Comparison of ENCODE assay signal across 8 cellular contexts in genomic region chrX:57591284-57592158, GRCh38. TPM values are rescaled to one million over a fixed set of nuclear protein-coding genes. Genes with fewer than 3 reads are reported as not detected.
DNase-seq lines count a peak whose midpoint lies in the region; ATAC-seq and TF ChIP-seq lines count a peak whose summit lies in the region.
"Not testable (repeated sequence)": the region's sequence is repeated elsewhere in the genome, so short reads cannot be mapped to it uniquely, and the experiment has no call there.

Gene ZXDB, plus strand, starts transcription at chrX:57592011. Its CDS starts 38 bp downstream, at chrX:57592049.

- ATAC-seq in GM21360 (IDR thresholded peaks at IDR 0.05; ENCODE audit: unreplicated experiment): peak; percentile 52
- ATAC-seq in HG03159 (IDR thresholded peaks at IDR 0.05; ENCODE audit: unreplicated experiment): peak; percentile 51
- peak; percentile 49 to 55 for ATAC-seq in activated T-cell treated with anti-CD3 and anti-CD28 coated beads, Interleukin-2, amount 50 U/mL, for 72 hours (replicated peaks in 1 of 2)

- not testable (repeated sequence) for H3K9me3 Mint-ChIP-seq in activated T-cell treated with anti-CD3 and anti-CD28 coated beads, Interleukin-2, amount 50 U/mL, for 72 hours

- peak; percentile 16 for DNase-seq in D341Med (ENCODE audit: low spot score)
- peak; percentile 2 to 25 for DNase-seq in NCI-H524 (lab: John Stamatoyannopoulos, UW)
- DNase-seq in activated T-cell treated with anti-CD3 and anti-CD28 coated beads, Interleukin-2, amount 50 U/mL, for 72 hours: peak in 1 of 2 donors; percentile 3
- peak; percentile 29 to 32 for DNase-seq in erythroblast (lab: John Stamatoyannopoulos, UW)
- peak; percentile 18 to 54 for DNase-seq in lung microvascular endothelial cell (ENCODE audit: low read depth in 2 of 2)
- peak; percentile 12 for DNase-seq in stimulated activated CD4-positive, alpha-beta T cell treated with anti-CD3 and anti-CD28 coated beads, Interleukin-4, amount 100 ng/mL, for 24 hours

- H3K4me1 Mint-ChIP-seq in activated T-cell treated with anti-CD3 and anti-CD28 coated beads, Interleukin-2, amount 50 U/mL, for 72 hours (ENCODE audit: low read depth): peaks cover 28% of the 10 kb centered on the region

- not testable (repeated sequence) for TF ChIP-seq POLR2A in erythroblast (IDR thresholded peaks at IDR 0.05; ENCODE audit: low read length)

- H3K27ac Mint-ChIP-seq in activated T-cell treated with anti-CD3 and anti-CD28 coated beads, Interleukin-2, amount 50 U/mL, for 72 hours: peak within 1 kb of the TSS; percentile 98

- H3K4me3 Mint-ChIP-seq in activated T-cell treated with anti-CD3 and anti-CD28 coated beads, Interleukin-2, amount 50 U/mL, for 72 hours: peak within 1 kb of the TSS; percentile 79 to 92

- not testable (repeated sequence) for H3K27me3 Mint-ChIP-seq in activated T-cell treated with anti-CD3 and anti-CD28 coated beads, Interleukin-2, amount 50 U/mL, for 72 hours (ENCODE audit: low read depth)

- H3K36me3 Mint-ChIP-seq in activated T-cell treated with anti-CD3 and anti-CD28 coated beads, Interleukin-2, amount 50 U/mL, for 72 hours (ENCODE audit: insufficient read depth in 2 of 2): not testable (repeated sequence)

RNA-seq across cellular contexts. Expression of gene ZXDB, which starts in this region (rescaled TPM):
- total RNA-seq in activated T-cell treated with anti-CD3 and anti-CD28 coated beads, Interleukin-2, amount 50 U/mL, for 72 hours: 1 to 10 TPM; 8.6 to 9.9 TPM
- 5.0 and 6.9 TPM in 2 replicates for total RNA-seq in lung microvascular endothelial cell
